1 cellular context compared by ENCODE assay signal in the genomic region with DNA sequence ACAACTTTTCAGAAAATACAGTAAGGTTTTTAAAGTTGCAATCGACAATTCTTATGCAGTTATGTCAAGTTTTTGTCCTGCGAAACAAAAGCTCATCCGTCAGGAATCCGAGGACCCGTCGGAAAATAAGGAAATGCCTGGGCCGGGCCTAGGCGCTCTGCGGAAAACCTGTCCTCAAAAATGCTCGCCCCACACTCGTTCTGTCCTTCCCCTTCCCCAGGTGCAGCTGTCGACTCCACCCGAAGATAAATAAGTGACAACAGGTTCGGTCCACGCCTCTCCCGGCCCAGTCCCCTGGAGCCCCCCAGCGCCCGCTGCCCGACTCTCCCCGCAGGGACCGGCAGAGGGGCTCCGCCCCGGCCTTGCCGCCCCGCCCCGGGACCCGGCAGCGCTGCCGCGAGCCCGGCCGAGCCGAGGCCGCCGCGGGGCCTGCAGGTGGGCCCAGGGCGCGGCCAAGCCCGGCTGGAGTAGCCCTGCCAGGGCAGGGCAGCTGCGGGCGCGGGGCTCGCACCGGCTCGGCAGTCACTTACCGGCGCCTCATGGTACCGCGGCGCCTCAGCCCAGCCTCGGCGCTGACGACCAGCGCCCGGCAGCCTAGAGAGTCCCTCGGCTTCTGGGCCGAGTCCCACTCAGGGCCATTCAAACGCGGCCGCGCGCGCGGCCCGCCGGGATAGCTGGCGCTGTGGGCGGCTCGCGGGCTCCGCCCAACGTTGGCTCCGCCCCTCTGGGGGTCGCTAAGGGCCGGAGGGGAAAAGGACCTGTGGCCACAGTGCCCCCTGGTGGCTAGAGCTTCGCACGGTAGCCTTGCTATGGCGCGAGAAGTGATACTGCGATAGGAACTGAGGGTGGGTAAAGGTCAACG.
TF ChIP-seq lines count a peak whose summit lies in the region.

A gene with protein sequence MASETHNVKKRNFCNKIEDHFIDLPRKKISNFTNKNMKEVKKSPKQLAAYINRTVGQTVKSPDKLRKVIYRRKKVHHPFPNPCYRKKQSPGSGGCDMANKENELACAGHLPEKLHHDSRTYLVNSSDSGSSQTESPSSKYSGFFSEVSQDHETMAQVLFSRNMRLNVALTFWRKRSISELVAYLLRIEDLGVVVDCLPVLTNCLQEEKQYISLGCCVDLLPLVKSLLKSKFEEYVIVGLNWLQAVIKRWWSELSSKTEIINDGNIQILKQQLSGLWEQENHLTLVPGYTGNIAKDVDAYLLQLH (minus strand): TSS at position 676 of the 862 bp plus-strand sequence. CDS start 46,420 bp downstream, outside the sequence.

TF ChIP-seq in K562, 482 proteins besides CTCF, POLR2A, EP300 and RAD21 (continued from another document and continues in another):
- TF ChIP-seq TAF9B (IDR thresholded peaks at IDR 0.05; ENCODE audit: partially characterized antibody) = no peak
- TF ChIP-seq KAT2B (IDR thresholded peaks at IDR 0.05; ENCODE audit: low read depth, low read length) = no peak
- TF ChIP-seq, protein P1, sequence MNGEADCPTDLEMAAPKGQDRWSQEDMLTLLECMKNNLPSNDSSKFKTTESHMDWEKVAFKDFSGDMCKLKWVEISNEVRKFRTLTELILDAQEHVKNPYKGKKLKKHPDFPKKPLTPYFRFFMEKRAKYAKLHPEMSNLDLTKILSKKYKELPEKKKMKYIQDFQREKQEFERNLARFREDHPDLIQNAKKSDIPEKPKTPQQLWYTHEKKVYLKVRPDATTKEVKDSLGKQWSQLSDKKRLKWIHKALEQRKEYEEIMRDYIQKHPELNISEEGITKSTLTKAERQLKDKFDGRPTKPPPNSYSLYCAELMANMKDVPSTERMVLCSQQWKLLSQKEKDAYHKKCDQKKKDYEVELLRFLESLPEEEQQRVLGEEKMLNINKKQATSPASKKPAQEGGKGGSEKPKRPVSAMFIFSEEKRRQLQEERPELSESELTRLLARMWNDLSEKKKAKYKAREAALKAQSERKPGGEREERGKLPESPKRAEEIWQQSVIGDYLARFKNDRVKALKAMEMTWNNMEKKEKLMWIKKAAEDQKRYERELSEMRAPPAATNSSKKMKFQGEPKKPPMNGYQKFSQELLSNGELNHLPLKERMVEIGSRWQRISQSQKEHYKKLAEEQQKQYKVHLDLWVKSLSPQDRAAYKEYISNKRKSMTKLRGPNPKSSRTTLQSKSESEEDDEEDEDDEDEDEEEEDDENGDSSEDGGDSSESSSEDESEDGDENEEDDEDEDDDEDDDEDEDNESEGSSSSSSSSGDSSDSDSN (IDR thresholded peaks at IDR 0.05; ENCODE audit: borderline replicate concordance in 1 of 2, low read depth in 2 of 2, low read length in 2 of 2) = peak; percentile 97 to 99
- TF ChIP-seq GATA2 (CRISPR knock-in tag; IDR thresholded peaks at IDR 0.05) = no peak
- no peak for TF ChIP-seq NFIC (IDR thresholded peaks at IDR 0.05)
- TF ChIP-seq ZNF24 (IDR thresholded peaks at IDR 0.05) = peak; percentile 55; the same call in 1 of the 2 replicates
- TF ChIP-seq, protein P2, sequence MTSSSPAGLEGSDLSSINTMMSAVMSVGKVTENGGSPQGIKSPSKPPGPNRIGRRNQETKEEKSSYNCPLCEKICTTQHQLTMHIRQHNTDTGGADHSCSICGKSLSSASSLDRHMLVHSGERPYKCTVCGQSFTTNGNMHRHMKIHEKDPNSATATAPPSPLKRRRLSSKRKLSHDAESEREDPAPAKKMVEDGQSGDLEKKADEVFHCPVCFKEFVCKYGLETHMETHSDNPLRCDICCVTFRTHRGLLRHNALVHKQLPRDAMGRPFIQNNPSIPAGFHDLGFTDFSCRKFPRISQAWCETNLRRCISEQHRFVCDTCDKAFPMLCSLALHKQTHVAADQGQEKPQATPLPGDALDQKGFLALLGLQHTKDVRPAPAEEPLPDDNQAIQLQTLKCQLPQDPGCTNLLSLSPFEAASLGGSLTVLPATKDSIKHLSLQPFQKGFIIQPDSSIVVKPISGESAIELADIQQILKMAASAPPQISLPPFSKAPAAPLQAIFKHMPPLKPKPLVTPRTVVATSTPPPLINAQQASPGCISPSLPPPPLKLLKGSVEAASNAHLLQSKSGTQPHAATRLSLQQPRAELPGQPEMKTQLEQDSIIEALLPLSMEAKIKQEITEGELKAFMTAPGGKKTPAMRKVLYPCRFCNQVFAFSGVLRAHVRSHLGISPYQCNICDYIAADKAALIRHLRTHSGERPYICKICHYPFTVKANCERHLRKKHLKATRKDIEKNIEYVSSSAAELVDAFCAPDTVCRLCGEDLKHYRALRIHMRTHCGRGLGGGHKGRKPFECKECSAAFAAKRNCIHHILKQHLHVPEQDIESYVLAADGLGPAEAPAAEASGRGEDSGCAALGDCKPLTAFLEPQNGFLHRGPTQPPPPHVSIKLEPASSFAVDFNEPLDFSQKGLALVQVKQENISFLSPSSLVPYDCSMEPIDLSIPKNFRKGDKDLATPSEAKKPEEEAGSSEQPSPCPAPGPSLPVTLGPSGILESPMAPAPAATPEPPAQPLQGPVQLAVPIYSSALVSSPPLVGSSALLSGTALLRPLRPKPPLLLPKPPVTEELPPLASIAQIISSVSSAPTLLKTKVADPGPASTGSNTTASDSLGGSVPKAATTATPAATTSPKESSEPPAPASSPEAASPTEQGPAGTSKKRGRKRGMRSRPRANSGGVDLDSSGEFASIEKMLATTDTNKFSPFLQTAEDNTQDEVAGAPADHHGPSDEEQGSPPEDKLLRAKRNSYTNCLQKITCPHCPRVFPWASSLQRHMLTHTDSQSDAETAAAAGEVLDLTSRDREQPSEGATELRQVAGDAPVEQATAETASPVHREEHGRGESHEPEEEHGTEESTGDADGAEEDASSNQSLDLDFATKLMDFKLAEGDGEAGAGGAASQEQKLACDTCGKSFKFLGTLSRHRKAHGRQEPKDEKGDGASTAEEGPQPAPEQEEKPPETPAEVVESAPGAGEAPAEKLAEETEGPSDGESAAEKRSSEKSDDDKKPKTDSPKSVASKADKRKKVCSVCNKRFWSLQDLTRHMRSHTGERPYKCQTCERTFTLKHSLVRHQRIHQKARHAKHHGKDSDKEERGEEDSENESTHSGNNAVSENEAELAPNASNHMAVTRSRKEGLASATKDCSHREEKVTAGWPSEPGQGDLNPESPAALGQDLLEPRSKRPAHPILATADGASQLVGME (CRISPR knock-in tag; IDR thresholded peaks at IDR 0.05) = no peak
- TF ChIP-seq, protein P3, sequence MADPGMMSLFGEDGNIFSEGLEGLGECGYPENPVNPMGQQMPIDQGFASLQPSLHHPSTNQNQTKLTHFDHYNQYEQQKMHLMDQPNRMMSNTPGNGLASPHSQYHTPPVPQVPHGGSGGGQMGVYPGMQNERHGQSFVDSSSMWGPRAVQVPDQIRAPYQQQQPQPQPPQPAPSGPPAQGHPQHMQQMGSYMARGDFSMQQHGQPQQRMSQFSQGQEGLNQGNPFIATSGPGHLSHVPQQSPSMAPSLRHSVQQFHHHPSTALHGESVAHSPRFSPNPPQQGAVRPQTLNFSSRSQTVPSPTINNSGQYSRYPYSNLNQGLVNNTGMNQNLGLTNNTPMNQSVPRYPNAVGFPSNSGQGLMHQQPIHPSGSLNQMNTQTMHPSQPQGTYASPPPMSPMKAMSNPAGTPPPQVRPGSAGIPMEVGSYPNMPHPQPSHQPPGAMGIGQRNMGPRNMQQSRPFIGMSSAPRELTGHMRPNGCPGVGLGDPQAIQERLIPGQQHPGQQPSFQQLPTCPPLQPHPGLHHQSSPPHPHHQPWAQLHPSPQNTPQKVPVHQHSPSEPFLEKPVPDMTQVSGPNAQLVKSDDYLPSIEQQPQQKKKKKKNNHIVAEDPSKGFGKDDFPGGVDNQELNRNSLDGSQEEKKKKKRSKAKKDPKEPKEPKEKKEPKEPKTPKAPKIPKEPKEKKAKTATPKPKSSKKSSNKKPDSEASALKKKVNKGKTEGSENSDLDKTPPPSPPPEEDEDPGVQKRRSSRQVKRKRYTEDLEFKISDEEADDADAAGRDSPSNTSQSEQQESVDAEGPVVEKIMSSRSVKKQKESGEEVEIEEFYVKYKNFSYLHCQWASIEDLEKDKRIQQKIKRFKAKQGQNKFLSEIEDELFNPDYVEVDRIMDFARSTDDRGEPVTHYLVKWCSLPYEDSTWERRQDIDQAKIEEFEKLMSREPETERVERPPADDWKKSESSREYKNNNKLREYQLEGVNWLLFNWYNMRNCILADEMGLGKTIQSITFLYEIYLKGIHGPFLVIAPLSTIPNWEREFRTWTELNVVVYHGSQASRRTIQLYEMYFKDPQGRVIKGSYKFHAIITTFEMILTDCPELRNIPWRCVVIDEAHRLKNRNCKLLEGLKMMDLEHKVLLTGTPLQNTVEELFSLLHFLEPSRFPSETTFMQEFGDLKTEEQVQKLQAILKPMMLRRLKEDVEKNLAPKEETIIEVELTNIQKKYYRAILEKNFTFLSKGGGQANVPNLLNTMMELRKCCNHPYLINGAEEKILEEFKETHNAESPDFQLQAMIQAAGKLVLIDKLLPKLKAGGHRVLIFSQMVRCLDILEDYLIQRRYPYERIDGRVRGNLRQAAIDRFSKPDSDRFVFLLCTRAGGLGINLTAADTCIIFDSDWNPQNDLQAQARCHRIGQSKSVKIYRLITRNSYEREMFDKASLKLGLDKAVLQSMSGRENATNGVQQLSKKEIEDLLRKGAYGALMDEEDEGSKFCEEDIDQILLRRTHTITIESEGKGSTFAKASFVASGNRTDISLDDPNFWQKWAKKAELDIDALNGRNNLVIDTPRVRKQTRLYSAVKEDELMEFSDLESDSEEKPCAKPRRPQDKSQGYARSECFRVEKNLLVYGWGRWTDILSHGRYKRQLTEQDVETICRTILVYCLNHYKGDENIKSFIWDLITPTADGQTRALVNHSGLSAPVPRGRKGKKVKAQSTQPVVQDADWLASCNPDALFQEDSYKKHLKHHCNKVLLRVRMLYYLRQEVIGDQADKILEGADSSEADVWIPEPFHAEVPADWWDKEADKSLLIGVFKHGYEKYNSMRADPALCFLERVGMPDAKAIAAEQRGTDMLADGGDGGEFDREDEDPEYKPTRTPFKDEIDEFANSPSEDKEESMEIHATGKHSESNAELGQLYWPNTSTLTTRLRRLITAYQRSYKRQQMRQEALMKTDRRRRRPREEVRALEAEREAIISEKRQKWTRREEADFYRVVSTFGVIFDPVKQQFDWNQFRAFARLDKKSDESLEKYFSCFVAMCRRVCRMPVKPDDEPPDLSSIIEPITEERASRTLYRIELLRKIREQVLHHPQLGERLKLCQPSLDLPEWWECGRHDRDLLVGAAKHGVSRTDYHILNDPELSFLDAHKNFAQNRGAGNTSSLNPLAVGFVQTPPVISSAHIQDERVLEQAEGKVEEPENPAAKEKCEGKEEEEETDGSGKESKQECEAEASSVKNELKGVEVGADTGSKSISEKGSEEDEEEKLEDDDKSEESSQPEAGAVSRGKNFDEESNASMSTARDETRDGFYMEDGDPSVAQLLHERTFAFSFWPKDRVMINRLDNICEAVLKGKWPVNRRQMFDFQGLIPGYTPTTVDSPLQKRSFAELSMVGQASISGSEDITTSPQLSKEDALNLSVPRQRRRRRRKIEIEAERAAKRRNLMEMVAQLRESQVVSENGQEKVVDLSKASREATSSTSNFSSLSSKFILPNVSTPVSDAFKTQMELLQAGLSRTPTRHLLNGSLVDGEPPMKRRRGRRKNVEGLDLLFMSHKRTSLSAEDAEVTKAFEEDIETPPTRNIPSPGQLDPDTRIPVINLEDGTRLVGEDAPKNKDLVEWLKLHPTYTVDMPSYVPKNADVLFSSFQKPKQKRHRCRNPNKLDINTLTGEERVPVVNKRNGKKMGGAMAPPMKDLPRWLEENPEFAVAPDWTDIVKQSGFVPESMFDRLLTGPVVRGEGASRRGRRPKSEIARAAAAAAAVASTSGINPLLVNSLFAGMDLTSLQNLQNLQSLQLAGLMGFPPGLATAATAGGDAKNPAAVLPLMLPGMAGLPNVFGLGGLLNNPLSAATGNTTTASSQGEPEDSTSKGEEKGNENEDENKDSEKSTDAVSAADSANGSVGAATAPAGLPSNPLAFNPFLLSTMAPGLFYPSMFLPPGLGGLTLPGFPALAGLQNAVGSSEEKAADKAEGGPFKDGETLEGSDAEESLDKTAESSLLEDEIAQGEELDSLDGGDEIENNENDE (IDR thresholded peaks at IDR 0.05; ENCODE audit: low read depth, low read length) = no peak
- no peak for TF ChIP-seq MAFK (IDR thresholded peaks at IDR 0.05; ENCODE audit: low read length)
- peak; percentile 8; the same call in 1 of the 2 replicates for TF ChIP-seq CREM (IDR thresholded peaks at IDR 0.05; ENCODE audit: low read depth)
- TF ChIP-seq, protein P4, sequence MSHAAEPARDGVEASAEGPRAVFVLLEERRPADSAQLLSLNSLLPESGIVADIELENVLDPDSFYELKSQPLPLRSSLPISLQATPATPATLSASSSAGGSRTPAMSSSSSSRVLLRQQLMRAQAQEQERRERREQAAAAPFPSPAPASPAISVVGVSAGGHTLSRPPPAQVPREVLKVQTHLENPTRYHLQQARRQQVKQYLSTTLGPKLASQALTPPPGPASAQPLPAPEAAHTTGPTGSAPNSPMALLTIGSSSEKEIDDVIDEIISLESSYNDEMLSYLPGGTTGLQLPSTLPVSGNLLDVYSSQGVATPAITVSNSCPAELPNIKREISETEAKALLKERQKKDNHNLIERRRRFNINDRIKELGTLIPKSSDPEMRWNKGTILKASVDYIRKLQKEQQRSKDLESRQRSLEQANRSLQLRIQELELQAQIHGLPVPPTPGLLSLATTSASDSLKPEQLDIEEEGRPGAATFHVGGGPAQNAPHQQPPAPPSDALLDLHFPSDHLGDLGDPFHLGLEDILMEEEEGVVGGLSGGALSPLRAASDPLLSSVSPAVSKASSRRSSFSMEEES (CRISPR knock-in tag; IDR thresholded peaks at IDR 0.05) = no peak
- no peak for TF ChIP-seq GTF2A2 (tag; IDR thresholded peaks at IDR 0.05)
- TF ChIP-seq RBFOX2 (IDR thresholded peaks at IDR 0.05; ENCODE audit: low read depth, low read length) = peak; percentile 99
- TF ChIP-seq ZNF140 (CRISPR knock-in tag; IDR thresholded peaks at IDR 0.05) = no peak
- TF ChIP-seq ZKSCAN1 (IDR thresholded peaks at IDR 0.05; ENCODE audit: low read depth, low read length) = peak; percentile 37; the same call in 1 of the 2 replicates
- no peak for TF ChIP-seq TRIM28 (IDR thresholded peaks at IDR 0.05)
- TF ChIP-seq KHSRP (IDR thresholded peaks at IDR 0.05) = no peak
- TF ChIP-seq SMARCA5 (IDR thresholded peaks at IDR 0.05) = no peak
- TF ChIP-seq TSC22D4 (tag; IDR thresholded peaks at IDR 0.05) = no peak
- TF ChIP-seq ILK (tag; IDR thresholded peaks at IDR 0.05; ENCODE audit: borderline replicate concordance, low read depth) = no peak
- no peak for TF ChIP-seq ZNF584 (CRISPR knock-in tag; IDR thresholded peaks at IDR 0.05; ENCODE audit: low read depth)
- no peak for TF ChIP-seq E2F3 (CRISPR knock-in tag; IDR thresholded peaks at IDR 0.05)
- peak; percentile 52; the same call in 1 of the 2 replicates for TF ChIP-seq SMARCC2 (IDR thresholded peaks at IDR 0.05; ENCODE audit: low read depth)
- no peak for TF ChIP-seq NCOA1 (IDR thresholded peaks at IDR 0.05; ENCODE audit: low read depth)
- no peak for TF ChIP-seq ADNP (tag; IDR thresholded peaks at IDR 0.05)
- TF ChIP-seq, protein P5, sequence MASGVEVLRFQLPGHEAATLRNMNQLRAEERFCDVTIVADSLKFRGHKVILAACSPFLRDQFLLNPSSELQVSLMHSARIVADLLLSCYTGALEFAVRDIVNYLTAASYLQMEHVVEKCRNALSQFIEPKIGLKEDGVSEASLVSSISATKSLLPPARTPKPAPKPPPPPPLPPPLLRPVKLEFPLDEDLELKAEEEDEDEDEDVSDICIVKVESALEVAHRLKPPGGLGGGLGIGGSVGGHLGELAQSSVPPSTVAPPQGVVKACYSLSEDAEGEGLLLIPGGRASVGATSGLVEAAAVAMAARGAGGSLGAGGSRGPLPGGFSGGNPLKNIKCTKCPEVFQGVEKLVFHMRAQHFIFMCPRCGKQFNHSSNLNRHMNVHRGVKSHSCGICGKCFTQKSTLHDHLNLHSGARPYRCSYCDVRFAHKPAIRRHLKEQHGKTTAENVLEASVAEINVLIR (CRISPR knock-in tag; IDR thresholded peaks at IDR 0.05) = no peak
- no peak for TF ChIP-seq MECOM (CRISPR knock-in tag; IDR thresholded peaks at IDR 0.05)
- TF ChIP-seq U2AF2 (optimal IDR thresholded peaks at IDR 0.05; ENCODE audit: low read depth, low read length) = no peak
- TF ChIP-seq HDAC3 (IDR thresholded peaks at IDR 0.05; ENCODE audit: borderline replicate concordance, partially characterized antibody) = no peak
- TF ChIP-seq ZNF778 (CRISPR knock-in tag; IDR thresholded peaks at IDR 0.05) = no peak
- peak; percentile 48; the same call in 1 of the 2 replicates for TF ChIP-seq GABPA (tag; conservative IDR thresholded peaks at IDR 0.05; ENCODE audit: low read depth)
